ENCODE assay signal across 1 cellular context in the genomic region with DNA sequence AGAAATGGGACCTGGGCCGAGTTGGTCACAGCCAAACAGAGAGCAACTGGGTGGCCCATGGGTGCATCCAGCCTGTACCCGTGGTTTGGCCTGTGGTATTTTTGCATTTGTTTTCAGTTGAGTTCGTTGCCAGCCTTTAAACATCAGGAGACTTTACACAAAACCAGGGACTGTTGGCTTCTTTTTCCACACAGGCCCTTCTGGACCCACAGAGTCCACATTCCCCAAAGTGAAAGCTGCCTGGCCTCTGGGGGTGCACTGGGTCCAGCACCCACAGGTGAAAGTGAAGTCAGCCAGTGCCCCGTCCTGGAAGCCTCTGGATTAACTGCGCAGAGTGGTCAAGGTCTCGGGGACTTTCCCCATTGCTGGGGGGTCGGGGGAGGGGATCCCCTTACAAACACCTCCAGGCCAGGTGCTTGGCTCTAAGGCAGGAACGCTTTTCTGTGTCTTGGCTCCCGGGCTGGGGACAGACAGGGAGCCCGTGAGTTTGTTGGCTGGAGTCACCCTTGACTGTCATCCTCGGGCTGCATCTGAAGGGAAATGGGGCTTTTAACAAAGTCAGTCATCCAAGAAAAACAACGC.
TF ChIP-seq lines count a peak whose summit lies in the region.

No MANE protein-coding gene starts in this region.

TF ChIP-seq in HepG2, 621 proteins besides CTCF, POLR2A, EP300 and RAD21:
- TF ChIP-seq HNF4A (CRISPR knock-in tag; IDR thresholded peaks at IDR 0.05) (peak; percentile 33; the same call in 1 of the 2 replicates), HOXA5 (CRISPR knock-in tag; IDR thresholded peaks at IDR 0.05) (no peak), ELF3 (CRISPR knock-in tag; IDR thresholded peaks at IDR 0.05) (0 out of 2 replicates have a peak, but pooled peaks have one; percentile 10), STAG1 (CRISPR knock-in tag; IDR thresholded peaks at IDR 0.05) (peak; percentile 10; the same call in 1 of the 2 replicates), ZC3H13 (CRISPR knock-in tag; IDR thresholded peaks at IDR 0.05) (no peak), NFE2L1 (CRISPR knock-in tag; IDR thresholded peaks at IDR 0.05; ENCODE audit: borderline replicate concordance) (no peak), MXD4 (CRISPR knock-in tag; IDR thresholded peaks at IDR 0.05) (0 out of 2 replicates have a peak, but pooled peaks have one; percentile 32), RARA (CRISPR knock-in tag; IDR thresholded peaks at IDR 0.05) (0 out of 2 replicates have a peak, but pooled peaks have one; percentile 13), HNF4G (IDR thresholded peaks at IDR 0.05; ENCODE audit: borderline replicate concordance, low read depth, low read length) (0 out of 2 replicates have a peak, but pooled peaks have one; percentile 17), HNF4G (CRISPR knock-in tag; IDR thresholded peaks at IDR 0.05; ENCODE audit: borderline replicate concordance, low read depth) (no peak), KMT2A (CRISPR knock-in tag; IDR thresholded peaks at IDR 0.05) (0 out of 2 replicates have a peak, but pooled peaks have one; percentile 30), BCL6 (CRISPR knock-in tag; IDR thresholded peaks at IDR 0.05) (0 out of 2 replicates have a peak, but pooled peaks have one; percentile 8), IKZF1 (IDR thresholded peaks at IDR 0.05) (no peak), HDAC2 (CRISPR knock-in tag; IDR thresholded peaks at IDR 0.05) (peak; percentile 36; the same call in 1 of the 2 replicates), SOX6 (IDR thresholded peaks at IDR 0.05) (no peak), SOX6 (CRISPR knock-in tag; IDR thresholded peaks at IDR 0.05) (no peak), KDM5A (IDR thresholded peaks at IDR 0.05; ENCODE audit: borderline replicate concordance, low read length) (no peak), ZNF782 (CRISPR knock-in tag; IDR thresholded peaks at IDR 0.05; ENCODE audit: borderline replicate concordance) (no peak), LCORL (IDR thresholded peaks at IDR 0.05) (no peak), LCORL (CRISPR knock-in tag; IDR thresholded peaks at IDR 0.05) (0 out of 2 replicates have a peak, but pooled peaks have one; percentile 23), NRL (CRISPR knock-in tag; IDR thresholded peaks at IDR 0.05; ENCODE audit: borderline replicate concordance) (no peak), ZSCAN25 (CRISPR knock-in tag; IDR thresholded peaks at IDR 0.05) (peak; percentile 5; the same call in 1 of the 2 replicates), CCAR2 (optimal IDR thresholded peaks at IDR 0.05; ENCODE audit: low read depth, low read length) (peak; percentile 8), SMC3 (IDR thresholded peaks at IDR 0.05; ENCODE audit: low read length) (no peak)
- TF ChIP-seq, protein P1, sequence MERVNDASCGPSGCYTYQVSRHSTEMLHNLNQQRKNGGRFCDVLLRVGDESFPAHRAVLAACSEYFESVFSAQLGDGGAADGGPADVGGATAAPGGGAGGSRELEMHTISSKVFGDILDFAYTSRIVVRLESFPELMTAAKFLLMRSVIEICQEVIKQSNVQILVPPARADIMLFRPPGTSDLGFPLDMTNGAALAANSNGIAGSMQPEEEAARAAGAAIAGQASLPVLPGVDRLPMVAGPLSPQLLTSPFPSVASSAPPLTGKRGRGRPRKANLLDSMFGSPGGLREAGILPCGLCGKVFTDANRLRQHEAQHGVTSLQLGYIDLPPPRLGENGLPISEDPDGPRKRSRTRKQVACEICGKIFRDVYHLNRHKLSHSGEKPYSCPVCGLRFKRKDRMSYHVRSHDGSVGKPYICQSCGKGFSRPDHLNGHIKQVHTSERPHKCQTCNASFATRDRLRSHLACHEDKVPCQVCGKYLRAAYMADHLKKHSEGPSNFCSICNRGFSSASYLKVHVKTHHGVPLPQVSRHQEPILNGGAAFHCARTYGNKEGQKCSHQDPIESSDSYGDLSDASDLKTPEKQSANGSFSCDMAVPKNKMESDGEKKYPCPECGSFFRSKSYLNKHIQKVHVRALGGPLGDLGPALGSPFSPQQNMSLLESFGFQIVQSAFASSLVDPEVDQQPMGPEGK (CRISPR knock-in tag; IDR thresholded peaks at IDR 0.05) = peak; percentile 58; the same call in 1 of the 2 replicates
- TF ChIP-seq, protein P2, sequence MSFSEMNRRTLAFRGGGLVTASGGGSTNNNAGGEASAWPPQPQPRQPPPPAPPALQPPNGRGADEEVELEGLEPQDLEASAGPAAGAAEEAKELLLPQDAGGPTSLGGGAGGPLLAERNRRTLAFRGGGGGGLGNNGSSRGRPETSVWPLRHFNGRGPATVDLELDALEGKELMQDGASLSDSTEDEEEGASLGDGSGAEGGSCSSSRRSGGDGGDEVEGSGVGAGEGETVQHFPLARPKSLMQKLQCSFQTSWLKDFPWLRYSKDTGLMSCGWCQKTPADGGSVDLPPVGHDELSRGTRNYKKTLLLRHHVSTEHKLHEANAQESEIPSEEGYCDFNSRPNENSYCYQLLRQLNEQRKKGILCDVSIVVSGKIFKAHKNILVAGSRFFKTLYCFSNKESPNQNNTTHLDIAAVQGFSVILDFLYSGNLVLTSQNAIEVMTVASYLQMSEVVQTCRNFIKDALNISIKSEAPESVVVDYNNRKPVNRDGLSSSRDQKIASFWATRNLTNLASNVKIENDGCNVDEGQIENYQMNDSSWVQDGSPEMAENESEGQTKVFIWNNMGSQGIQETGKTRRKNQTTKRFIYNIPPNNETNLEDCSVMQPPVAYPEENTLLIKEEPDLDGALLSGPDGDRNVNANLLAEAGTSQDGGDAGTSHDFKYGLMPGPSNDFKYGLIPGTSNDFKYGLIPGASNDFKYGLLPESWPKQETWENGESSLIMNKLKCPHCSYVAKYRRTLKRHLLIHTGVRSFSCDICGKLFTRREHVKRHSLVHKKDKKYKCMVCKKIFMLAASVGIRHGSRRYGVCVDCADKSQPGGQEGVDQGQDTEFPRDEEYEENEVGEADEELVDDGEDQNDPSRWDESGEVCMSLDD (CRISPR knock-in tag; IDR thresholded peaks at IDR 0.05; ENCODE audit: borderline replicate concordance) = peak; percentile 71; the same call in 1 of the 2 replicates
- TF ChIP-seq, protein P3, sequence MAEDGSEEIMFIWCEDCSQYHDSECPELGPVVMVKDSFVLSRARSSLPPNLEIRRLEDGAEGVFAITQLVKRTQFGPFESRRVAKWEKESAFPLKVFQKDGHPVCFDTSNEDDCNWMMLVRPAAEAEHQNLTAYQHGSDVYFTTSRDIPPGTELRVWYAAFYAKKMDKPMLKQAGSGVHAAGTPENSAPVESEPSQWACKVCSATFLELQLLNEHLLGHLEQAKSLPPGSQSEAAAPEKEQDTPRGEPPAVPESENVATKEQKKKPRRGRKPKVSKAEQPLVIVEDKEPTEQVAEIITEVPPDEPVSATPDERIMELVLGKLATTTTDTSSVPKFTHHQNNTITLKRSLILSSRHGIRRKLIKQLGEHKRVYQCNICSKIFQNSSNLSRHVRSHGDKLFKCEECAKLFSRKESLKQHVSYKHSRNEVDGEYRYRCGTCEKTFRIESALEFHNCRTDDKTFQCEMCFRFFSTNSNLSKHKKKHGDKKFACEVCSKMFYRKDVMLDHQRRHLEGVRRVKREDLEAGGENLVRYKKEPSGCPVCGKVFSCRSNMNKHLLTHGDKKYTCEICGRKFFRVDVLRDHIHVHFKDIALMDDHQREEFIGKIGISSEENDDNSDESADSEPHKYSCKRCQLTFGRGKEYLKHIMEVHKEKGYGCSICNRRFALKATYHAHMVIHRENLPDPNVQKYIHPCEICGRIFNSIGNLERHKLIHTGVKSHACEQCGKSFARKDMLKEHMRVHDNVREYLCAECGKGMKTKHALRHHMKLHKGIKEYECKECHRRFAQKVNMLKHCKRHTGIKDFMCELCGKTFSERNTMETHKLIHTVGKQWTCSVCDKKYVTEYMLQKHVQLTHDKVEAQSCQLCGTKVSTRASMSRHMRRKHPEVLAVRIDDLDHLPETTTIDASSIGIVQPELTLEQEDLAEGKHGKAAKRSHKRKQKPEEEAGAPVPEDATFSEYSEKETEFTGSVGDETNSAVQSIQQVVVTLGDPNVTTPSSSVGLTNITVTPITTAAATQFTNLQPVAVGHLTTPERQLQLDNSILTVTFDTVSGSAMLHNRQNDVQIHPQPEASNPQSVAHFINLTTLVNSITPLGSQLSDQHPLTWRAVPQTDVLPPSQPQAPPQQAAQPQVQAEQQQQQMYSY (CRISPR knock-in tag; IDR thresholded peaks at IDR 0.05) = no peak
- TF ChIP-seq, protein P4, sequence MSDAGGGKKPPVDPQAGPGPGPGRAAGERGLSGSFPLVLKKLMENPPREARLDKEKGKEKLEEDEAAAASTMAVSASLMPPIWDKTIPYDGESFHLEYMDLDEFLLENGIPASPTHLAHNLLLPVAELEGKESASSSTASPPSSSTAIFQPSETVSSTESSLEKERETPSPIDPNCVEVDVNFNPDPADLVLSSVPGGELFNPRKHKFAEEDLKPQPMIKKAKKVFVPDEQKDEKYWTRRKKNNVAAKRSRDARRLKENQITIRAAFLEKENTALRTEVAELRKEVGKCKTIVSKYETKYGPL (CRISPR knock-in tag; IDR thresholded peaks at IDR 0.05) = no peak
- TF ChIP-seq, protein P5, sequence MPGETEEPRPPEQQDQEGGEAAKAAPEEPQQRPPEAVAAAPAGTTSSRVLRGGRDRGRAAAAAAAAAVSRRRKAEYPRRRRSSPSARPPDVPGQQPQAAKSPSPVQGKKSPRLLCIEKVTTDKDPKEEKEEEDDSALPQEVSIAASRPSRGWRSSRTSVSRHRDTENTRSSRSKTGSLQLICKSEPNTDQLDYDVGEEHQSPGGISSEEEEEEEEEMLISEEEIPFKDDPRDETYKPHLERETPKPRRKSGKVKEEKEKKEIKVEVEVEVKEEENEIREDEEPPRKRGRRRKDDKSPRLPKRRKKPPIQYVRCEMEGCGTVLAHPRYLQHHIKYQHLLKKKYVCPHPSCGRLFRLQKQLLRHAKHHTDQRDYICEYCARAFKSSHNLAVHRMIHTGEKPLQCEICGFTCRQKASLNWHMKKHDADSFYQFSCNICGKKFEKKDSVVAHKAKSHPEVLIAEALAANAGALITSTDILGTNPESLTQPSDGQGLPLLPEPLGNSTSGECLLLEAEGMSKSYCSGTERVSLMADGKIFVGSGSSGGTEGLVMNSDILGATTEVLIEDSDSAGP (CRISPR knock-in tag; IDR thresholded peaks at IDR 0.05; ENCODE audit: borderline replicate concordance) = 0 out of 2 replicates have a peak, but pooled peaks have one; percentile 19
- TF ChIP-seq, protein P6, sequence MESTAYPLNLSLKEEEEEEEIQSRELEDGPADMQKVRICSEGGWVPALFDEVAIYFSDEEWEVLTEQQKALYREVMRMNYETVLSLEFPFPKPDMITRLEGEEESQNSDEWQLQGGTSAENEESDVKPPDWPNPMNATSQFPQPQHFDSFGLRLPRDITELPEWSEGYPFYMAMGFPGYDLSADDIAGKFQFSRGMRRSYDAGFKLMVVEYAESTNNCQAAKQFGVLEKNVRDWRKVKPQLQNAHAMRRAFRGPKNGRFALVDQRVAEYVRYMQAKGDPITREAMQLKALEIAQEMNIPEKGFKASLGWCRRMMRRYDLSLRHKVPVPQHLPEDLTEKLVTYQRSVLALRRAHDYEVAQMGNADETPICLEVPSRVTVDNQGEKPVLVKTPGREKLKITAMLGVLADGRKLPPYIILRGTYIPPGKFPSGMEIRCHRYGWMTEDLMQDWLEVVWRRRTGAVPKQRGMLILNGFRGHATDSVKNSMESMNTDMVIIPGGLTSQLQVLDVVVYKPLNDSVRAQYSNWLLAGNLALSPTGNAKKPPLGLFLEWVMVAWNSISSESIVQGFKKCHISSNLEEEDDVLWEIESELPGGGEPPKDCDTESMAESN (CRISPR knock-in tag; conservative IDR thresholded peaks at IDR 0.05) = 0 out of 2 replicates have a peak, but pooled peaks have one; percentile 31
- TF ChIP-seq, protein P7, sequence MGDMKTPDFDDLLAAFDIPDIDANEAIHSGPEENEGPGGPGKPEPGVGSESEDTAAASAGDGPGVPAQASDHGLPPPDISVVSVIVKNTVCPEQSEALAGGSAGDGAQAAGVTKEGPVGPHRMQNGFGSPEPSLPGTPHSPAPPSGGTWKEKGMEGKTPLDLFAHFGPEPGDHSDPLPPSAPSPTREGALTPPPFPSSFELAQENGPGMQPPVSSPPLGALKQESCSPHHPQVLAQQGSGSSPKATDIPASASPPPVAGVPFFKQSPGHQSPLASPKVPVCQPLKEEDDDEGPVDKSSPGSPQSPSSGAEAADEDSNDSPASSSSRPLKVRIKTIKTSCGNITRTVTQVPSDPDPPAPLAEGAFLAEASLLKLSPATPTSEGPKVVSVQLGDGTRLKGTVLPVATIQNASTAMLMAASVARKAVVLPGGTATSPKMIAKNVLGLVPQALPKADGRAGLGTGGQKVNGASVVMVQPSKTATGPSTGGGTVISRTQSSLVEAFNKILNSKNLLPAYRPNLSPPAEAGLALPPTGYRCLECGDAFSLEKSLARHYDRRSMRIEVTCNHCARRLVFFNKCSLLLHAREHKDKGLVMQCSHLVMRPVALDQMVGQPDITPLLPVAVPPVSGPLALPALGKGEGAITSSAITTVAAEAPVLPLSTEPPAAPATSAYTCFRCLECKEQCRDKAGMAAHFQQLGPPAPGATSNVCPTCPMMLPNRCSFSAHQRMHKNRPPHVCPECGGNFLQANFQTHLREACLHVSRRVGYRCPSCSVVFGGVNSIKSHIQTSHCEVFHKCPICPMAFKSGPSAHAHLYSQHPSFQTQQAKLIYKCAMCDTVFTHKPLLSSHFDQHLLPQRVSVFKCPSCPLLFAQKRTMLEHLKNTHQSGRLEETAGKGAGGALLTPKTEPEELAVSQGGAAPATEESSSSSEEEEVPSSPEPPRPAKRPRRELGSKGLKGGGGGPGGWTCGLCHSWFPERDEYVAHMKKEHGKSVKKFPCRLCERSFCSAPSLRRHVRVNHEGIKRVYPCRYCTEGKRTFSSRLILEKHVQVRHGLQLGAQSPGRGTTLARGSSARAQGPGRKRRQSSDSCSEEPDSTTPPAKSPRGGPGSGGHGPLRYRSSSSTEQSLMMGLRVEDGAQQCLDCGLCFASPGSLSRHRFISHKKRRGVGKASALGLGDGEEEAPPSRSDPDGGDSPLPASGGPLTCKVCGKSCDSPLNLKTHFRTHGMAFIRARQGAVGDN (CRISPR knock-in tag; IDR thresholded peaks at IDR 0.05) = peak; percentile 61
